14 cellular contexts compared by ENCODE assay signal in the genomic region with DNA sequence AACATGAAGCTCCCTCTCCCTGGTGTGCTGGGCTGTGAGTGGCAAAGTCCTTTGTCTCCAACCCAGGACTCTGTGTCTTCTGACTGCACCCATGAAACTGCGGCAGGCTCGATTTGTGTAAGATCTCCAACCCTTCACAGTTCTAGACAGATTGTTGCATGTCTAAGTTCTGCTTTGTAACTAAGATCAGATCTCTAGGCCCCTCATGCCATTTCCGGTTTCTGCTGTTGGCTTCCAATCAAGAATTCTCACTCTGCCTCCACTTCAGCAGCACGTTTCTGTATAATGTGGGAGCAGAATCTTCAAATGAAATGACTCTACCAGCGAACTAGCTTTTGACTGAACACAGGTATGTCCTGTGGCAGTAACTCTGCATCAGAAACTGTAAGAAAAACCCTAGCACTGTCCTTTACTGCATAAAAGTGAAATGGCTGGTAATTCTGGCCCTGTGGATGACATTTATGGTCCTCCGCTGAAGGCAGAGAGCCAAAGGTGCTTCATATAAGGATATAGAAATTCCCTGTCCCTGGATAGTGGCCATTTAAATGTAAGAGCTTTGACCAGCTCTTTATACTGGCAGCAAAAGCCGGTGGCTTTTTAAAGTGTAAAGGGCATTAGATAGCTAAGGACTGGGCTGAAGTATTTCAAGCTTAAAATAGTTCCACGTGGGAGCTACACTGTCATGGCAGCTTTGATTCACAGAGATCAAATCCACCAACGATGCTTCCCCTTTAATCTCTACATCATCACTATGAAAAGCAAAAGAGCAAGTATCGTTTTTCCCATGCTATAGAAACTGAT.
"Had no signal": no experiment of that assay in that cellular context is flagged by ENCODE, and none has a peak within 500 bp of the region (broad histone marks: within the 10 kb centered on the region; RNA-seq: fewer than 3 reads in every experiment).

No MANE protein-coding gene starts in this region.

- H3K27me3 ChIP-seq: left lung had no signal

- DNase-seq: activated CD4-positive, alpha-beta T cell treated with anti-CD3 and anti-CD28 coated beads, Interleukin-2, amount 50 U/mL, for 4 hours; activated effector memory CD4-positive, alpha-beta T cell treated with Interleukin-2 at 50 U/mL for 16 hours; activated T-cell treated with anti-CD3 and anti-CD28 coated beads, Interleukin-2, amount 50 U/mL, for 1 hour; amygdala; foreskin fibroblast; head of caudate nucleus; left lung; mesendoderm; SK-N-SH; stimulated activated CD4-positive, alpha-beta T cell treated with anti-CD3 and anti-CD28 coated beads, Interleukin-15, amount 100 ng/mL, for 24 hours; stimulated activated CD4-positive, alpha-beta T cell treated with anti-CD3 and anti-CD28 coated beads, Interleukin-4, amount 100 ng/mL, for 4 hours; T-helper 17 cell had no signal

- H3K4me3 ChIP-seq: left lung had no signal

- H3K36me3 ChIP-seq: left lung had no signal

- ATAC-seq: activated CD4-positive, CD25-positive, alpha-beta regulatory T cell treated with anti-CD3 and anti-CD28 coated beads, Interleukin-2, amount 50 U/mL, for 24 hours; esophagus mucosa; left lung; T-helper 17 cell had no signal

- H3K9me3 ChIP-seq: left lung, SK-N-SH had no signal

- H3K4me1 ChIP-seq: left lung had no signal

- H3K27ac ChIP-seq: left lung had no signal
